In the genomic region with DNA sequence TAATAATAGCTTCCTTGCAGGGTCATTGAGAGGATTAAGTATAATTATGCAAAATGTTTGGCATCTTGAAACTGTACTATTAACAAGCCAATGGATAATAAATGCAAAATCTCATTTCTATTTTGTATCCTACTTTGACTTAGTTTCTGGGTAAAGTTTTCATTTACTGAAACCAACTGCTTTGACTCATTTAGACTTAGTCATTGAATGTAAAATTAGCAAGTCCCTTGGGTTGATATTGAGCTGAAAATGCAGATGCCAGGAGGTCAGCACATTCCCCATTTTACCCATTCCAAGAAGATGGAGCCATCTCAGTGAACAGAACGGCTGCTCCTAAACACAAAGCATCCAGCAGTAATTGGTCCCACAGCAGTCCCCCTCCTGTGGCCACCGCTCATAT, we compare ENCODE assay signal across 18 cellular contexts.
DNase-seq lines count a peak whose midpoint lies in the region; ATAC-seq and TF ChIP-seq lines count a peak whose summit lies in the region.
"Had no signal": no experiment of that assay in that cellular context is flagged by ENCODE, and none has a peak within 500 bp of the region (broad histone marks: within the 10 kb centered on the region; RNA-seq: fewer than 3 reads in every experiment).

No MANE protein-coding gene starts in this region.

- peaks cover 0 to 2% of the 10 kb centered on the region in 2 donors for H3K4me1 ChIP-seq in aorta (ENCODE audit: control insufficient read depth in 1 of 2, insufficient read depth in 2 of 2, low read length in 2 of 2)
- H3K4me1 ChIP-seq: A549, BLaER1 had no signal

- intact Hi-C loops in aorta (cut with DNase I) = no loop called here

- no peak for TF ChIP-seq CTCF in GM13977 (IDR thresholded peaks at IDR 0.05; ENCODE audit: extremely low read depth, insufficient read depth, missing control alignments)

- peak; percentile 46 for ATAC-seq in aorta (ENCODE audit: low FRiP score)
- ATAC-seq: A549, GM12878, GM23338, K562 had no signal

- in situ Hi-C loops in GM13977 (cut with MboI; ENCODE audit: low pct_unique_long_range_greater_than_20kb, low sequenced_read_pairs, unreplicated experiment) = no loop called here

- 79 to 93% methylated on average over 2 of the region's 2 CpGs for WGBS in aorta, 2 donors

- H3K27ac ChIP-seq in aorta (ENCODE audit: low read depth in 1 of 2, low read length in 2 of 2) = no peak overlapping the region
- H3K27ac ChIP-seq: 22Rv1, A549, BLaER1 had no signal

- H3K9me3 ChIP-seq in aorta (ENCODE audit: control insufficient read depth, low read length) = no peaks in the 10 kb centered on the region
- H3K9me3 ChIP-seq: A549, BLaER1 had no signal

- no peaks in the 10 kb centered on the region for H3K36me3 ChIP-seq in aorta (ENCODE audit: control insufficient read depth in 1 of 2, insufficient read depth in 2 of 2, low read length in 1 of 2)
- H3K36me3 ChIP-seq: BLaER1 had no signal

- H3K4me3 ChIP-seq in aorta (ENCODE audit: low read length in 2 of 2) = no peak overlapping the region
- H3K4me3 ChIP-seq: A549, BLaER1, GM12878, GM23338, K562 had no signal

- DNase-seq in AG08395 (ENCODE audit: low spot score) = peak; percentile 14
- DNase-seq in LHCN-M2 (ENCODE audit: low read depth) = peak; percentile 42
- peak; percentile 38 for DNase-seq in fibroblast of peridontal ligament (ENCODE audit: extremely low read depth)
- no peak for DNase-seq in aorta
- DNase-seq in GM13977 (ENCODE audit: low spot score) = no peak
- no peak for DNase-seq in amygdala (lab: John Stamatoyannopoulos, UW)
- DNase-seq in NCI-H187 (lab: John Stamatoyannopoulos, UW) = no peak
- DNase-seq: CD4-positive, alpha-beta memory T cell; DMS79 treated with DMSO at 0.1 percent for 48 hours; GF-D8; HCEC 1CT; IMR-90 had no signal

- H3K27me3 ChIP-seq in aorta (ENCODE audit: control insufficient read depth in 1 of 2, insufficient read depth in 2 of 2, low read length in 1 of 2) = no peaks in the 10 kb centered on the region
- H3K27me3 ChIP-seq: BLaER1 had no signal

Comparison
In these comparisons a context has a peak if more than half of its experiments do, and no peak if none do; other contexts are left out.
1. DNase-seq: peak in AG08395 (single experiment), LHCN-M2 (single experiment) and fibroblast of peridontal ligament (single experiment); none in aorta (0 of 2), GM13977 (single experiment), amygdala (0 of 56) and NCI-H187 (0 of 2).